Comparison of ENCODE assay signal across 28 cellular contexts in genomic region chr7:35405461-35405860, GRCh38.
"Had no signal": no experiment of that assay in that cellular context is flagged by ENCODE, and none has a peak within 500 bp of the region (broad histone marks: within the 10 kb centered on the region; RNA-seq: fewer than 3 reads in every experiment).

No MANE protein-coding gene starts in this region.

- DNase-seq: hypothalamus; immature natural killer cell; kidney; left colon; left lung; lower lobe of right lung; mammary epithelial cell; mesenchymal stem cell; naive thymus-derived CD8-positive, alpha-beta T cell; nucleus accumbens; ovary; retina; right cardiac atrium; stimulated activated CD4-positive, alpha-beta T cell treated with anti-CD3 and anti-CD28 coated beads, Interleukin-1b, Interleukin-23, amount 100 ng/mL, for 48 hours; stimulated activated CD4-positive, alpha-beta T cell treated with anti-CD3 and anti-CD28 coated beads, Interleukin-2, amount 100 ng/mL, for 48 hours; stimulated activated CD4-positive, alpha-beta T cell treated with anti-CD3 and anti-CD28 coated beads, Interleukin-4, amount 100 ng/mL, for 4 hours; stimulated activated CD8-positive, alpha-beta memory T cell treated with anti-CD3 and anti-CD28 coated beads, Interleukin-4, amount 100 ng/mL, for 48 hours; stimulated activated naive CD4-positive, alpha-beta T cell treated with Interleukin-2 at 50 U/mL for 16 hours; stimulated activated naive CD8-positive, alpha-beta T cell treated with anti-CD3 and anti-CD28 coated beads, Interleukin-15, amount 100 ng/mL, for 72 hours; substantia nigra; uterus had no signal

- H3K4me1 ChIP-seq: left lung, lower lobe of right lung, prostate gland, tibial nerve, uterus had no signal

- H3K4me3 ChIP-seq: left lung, lower lobe of right lung, ovary, prostate gland, skin epidermis, tibial nerve, uterus had no signal

- H3K4me1 Mint-ChIP-seq: immature natural killer cell; naive thymus-derived CD8-positive, alpha-beta T cell; nephron; neural crest cell; stimulated activated memory B cell treated with anti-CD40 and anti-IgM and Interleukin-4, amounts not matched to agents 10 μg/mL and 1 μg/mL and 100 μg/mL, for 72 hours; stimulated activated naive CD8-positive, alpha-beta T cell treated with anti-CD3 and anti-CD28 coated beads, Interleukin-15, amount 100 ng/mL, for 72 hours had no signal

- H3K27me3 ChIP-seq: ovary, tibial nerve, uterus had no signal

- H3K36me3 Mint-ChIP-seq: immature natural killer cell; naive thymus-derived CD8-positive, alpha-beta T cell; stimulated activated memory B cell treated with anti-CD40 and anti-IgM and Interleukin-4, amounts not matched to agents 10 μg/mL and 1 μg/mL and 100 μg/mL, for 72 hours; type B pancreatic cell had no signal

- H3K4me3 Mint-ChIP-seq: immature natural killer cell; naive thymus-derived CD8-positive, alpha-beta T cell; nephron; neural crest cell; stimulated activated memory B cell treated with anti-CD40 and anti-IgM and Interleukin-4, amounts not matched to agents 10 μg/mL and 1 μg/mL and 100 μg/mL, for 72 hours; stimulated activated naive CD8-positive, alpha-beta T cell treated with anti-CD3 and anti-CD28 coated beads, Interleukin-15, amount 100 ng/mL, for 72 hours; type B pancreatic cell had no signal

- H3K27ac ChIP-seq: left lung, lower lobe of right lung, ovary, prostate gland, skin epidermis, tibial nerve, uterus had no signal

- H3K27ac Mint-ChIP-seq: immature natural killer cell; naive thymus-derived CD8-positive, alpha-beta T cell; nephron; stimulated activated memory B cell treated with anti-CD40 and anti-IgM and Interleukin-4, amounts not matched to agents 10 μg/mL and 1 μg/mL and 100 μg/mL, for 72 hours; stimulated activated naive CD8-positive, alpha-beta T cell treated with anti-CD3 and anti-CD28 coated beads, Interleukin-15, amount 100 ng/mL, for 72 hours; type B pancreatic cell had no signal

- H3K9me3 ChIP-seq: left lung, lower lobe of right lung, ovary, prostate gland, tibial nerve, uterus had no signal

- H3K36me3 ChIP-seq: left lung, lower lobe of right lung, ovary, prostate gland, tibial nerve, uterus had no signal

- H3K9me3 Mint-ChIP-seq: immature natural killer cell; naive thymus-derived CD8-positive, alpha-beta T cell; nephron; neural crest cell; stimulated activated memory B cell treated with anti-CD40 and anti-IgM and Interleukin-4, amounts not matched to agents 10 μg/mL and 1 μg/mL and 100 μg/mL, for 72 hours; stimulated activated naive CD8-positive, alpha-beta T cell treated with anti-CD3 and anti-CD28 coated beads, Interleukin-15, amount 100 ng/mL, for 72 hours; type B pancreatic cell had no signal

- H3K27me3 Mint-ChIP-seq: stimulated activated memory B cell treated with anti-CD40 and anti-IgM and Interleukin-4, amounts not matched to agents 10 μg/mL and 1 μg/mL and 100 μg/mL, for 72 hours had no signal
